Comparison of ENCODE assay signal across 11 cellular contexts in genomic region chr22:37462983-37463382, GRCh38. TPM values are rescaled to one million over a fixed set of nuclear protein-coding genes. Genes with fewer than 3 reads are reported as not detected.
DNase-seq lines count a peak whose midpoint lies in the region; ATAC-seq and TF ChIP-seq lines count a peak whose summit lies in the region.
"Had no signal": no experiment of that assay in that cellular context is flagged by ENCODE, and none has a peak within 500 bp of the region (broad histone marks: within the 10 kb centered on the region; RNA-seq: fewer than 3 reads in every experiment).

No MANE protein-coding gene starts in this region.

- H4K8ac ChIP-seq in mesendoderm (ENCODE audit: low read depth, low read length), result no peak overlapping the region

- H3K18ac ChIP-seq in mesendoderm (ENCODE audit: low read length), result no peak overlapping the region

- no peak for ATAC-seq in GM18502 (IDR thresholded peaks at IDR 0.05; ENCODE audit: poor library complexity, unreplicated experiment)

- H3K4me3 ChIP-seq in H7 (ENCODE audit: insufficient read depth, low read depth, low read length) (no peak overlapping the region), NB4 (ENCODE audit: low read depth, low read length) (no peak overlapping the region), choroid plexus epithelial cell (ENCODE audit: low read depth, low read length) (no peak overlapping the region), mesendoderm (ENCODE audit: low read length) (no peak overlapping the region)
- H3K4me3 ChIP-seq: transverse colon had no signal

- no peak for TF ChIP-seq POLR2A in NB4 (IDR thresholded peaks at IDR 0.05; ENCODE audit: extremely low read depth, insufficient read length)

- H2BK15ac ChIP-seq in mesendoderm (replicated peaks; ENCODE audit: low read depth), result no peak overlapping the region

- no peak overlapping the region for H3K4ac ChIP-seq in mesendoderm (ENCODE audit: low read depth, low read length)

- no peak overlapping the region for H3K4me2 ChIP-seq in mesendoderm (ENCODE audit: low read length)

- no peak overlapping the region for H2AK5ac ChIP-seq in mesendoderm (ENCODE audit: low read length)

- no peak overlapping the region for H3K9ac ChIP-seq in mesendoderm (ENCODE audit: low read length)

- H2BK120ac ChIP-seq in mesendoderm (ENCODE audit: low read depth, low read length), result no peak overlapping the region

- no peak overlapping the region for H3K27ac ChIP-seq in mesendoderm (ENCODE audit: low read depth, low read length)
- H3K27ac ChIP-seq: transverse colon had no signal

- DNase-seq in H7 (peak; percentile 77), NB4 (ENCODE audit: low read depth) (peak; percentile 52), choroid plexus epithelial cell (ENCODE audit: low read depth) (peak; percentile 55), mesendoderm (peak; percentile 74), GDM1 (lab: John Stamatoyannopoulos, UW) (no peak), SHP77 (lab: John Stamatoyannopoulos, UW) (no peak)
- DNase-seq in stimulated activated naive CD4-positive, alpha-beta T cell treated with Interleukin-2 at 50 U/mL for 16 hours (lab: John Stamatoyannopoulos, UW), result no peak
- DNase-seq: NCI-H1417 treated with DMSO at 0.1 percent for 48 hours; stimulated activated CD4-positive, alpha-beta T cell treated with anti-CD3 and anti-CD28 coated beads, Interleukin-4, amount 100 ng/mL, for 4 hours; transverse colon had no signal

- H3K27me3 ChIP-seq in H7 (ENCODE audit: control insufficient read depth, insufficient read depth, low read length) (no peaks in the 10 kb centered on the region), mesendoderm (ENCODE audit: insufficient read depth, low read length, poor library complexity) (no peaks in the 10 kb centered on the region)

- no peak overlapping the region for H2BK5ac ChIP-seq in mesendoderm (ENCODE audit: low read length)

- H3K4me1 ChIP-seq in mesendoderm (ENCODE audit: control insufficient read depth, low read depth, low read length), result no peaks in the 10 kb centered on the region
- H3K4me1 ChIP-seq: transverse colon had no signal

- no peak overlapping the region for H3K56ac ChIP-seq in mesendoderm (ENCODE audit: low read length)

- no peak overlapping the region for H3K23ac ChIP-seq in mesendoderm (ENCODE audit: low read length)

- H3K36me3 ChIP-seq in H7 (replicated peaks; ENCODE audit: control insufficient read depth, insufficient read depth, low read length), result no peaks in the 10 kb centered on the region
- no peaks in the 10 kb centered on the region for H3K36me3 ChIP-seq in mesendoderm (ENCODE audit: control insufficient read depth, insufficient read depth, low read length)
- H3K36me3 ChIP-seq: transverse colon had no signal

- no peaks in the 10 kb centered on the region for H3K79me1 ChIP-seq in mesendoderm (ENCODE audit: low read length)

- no peaks in the 10 kb centered on the region for H3K79me2 ChIP-seq in mesendoderm (ENCODE audit: control insufficient read depth, insufficient read depth, low read length)

- no CpG with 5 or more reads among the region's 5 CpGs for WGBS in mesendoderm (ENCODE audit: extremely low coverage, insufficient coverage, low lambda C conversion rate)

- H4K5ac ChIP-seq in mesendoderm (ENCODE audit: low read length), result no peak overlapping the region

- TF ChIP-seq CTCF in NB4 (IDR thresholded peaks at IDR 0.05; ENCODE audit: low read depth, low read length) (no peak), choroid plexus epithelial cell (conservative IDR thresholded peaks at IDR 0.05; ENCODE audit: low read depth, low read length) (no peak)

RNA-seq across cellular contexts. Expression of gene MFNG, which starts 23.2 kb away (rescaled TPM):
- total RNA-seq in H7 (2014; rRNA removed; shearing (Covaris generic)), result 1.3 and 5.1 TPM in 2 replicates
- polyA plus RNA-seq in mesendoderm (2013, experiment 1 of 2), result 0.48 TPM
- 0.77 TPM for polyA plus RNA-seq in mesendoderm (2013, experiment 2 of 2)

RNA-seq across cellular contexts. Expression of gene ELFN2, which starts 35.7 kb away (rescaled TPM):
- 0.14 and 0.22 TPM in 2 replicates for total RNA-seq in H7 (2014; rRNA removed; shearing (Covaris generic))
- polyA plus RNA-seq in mesendoderm (2013, experiment 1 of 2), result 0.08 TPM
- 0.06 TPM for polyA plus RNA-seq in mesendoderm (2013, experiment 2 of 2)

RNA-seq across cellular contexts. Expression of gene CARD10, which starts 56.2 kb away (rescaled TPM):
- 16.5 and 18.4 TPM in 2 replicates for total RNA-seq in H7 (2014; rRNA removed; shearing (Covaris generic))
- polyA plus RNA-seq in mesendoderm (2013, experiment 1 of 2), result 5.6 TPM
- polyA plus RNA-seq in mesendoderm (2013, experiment 2 of 2), result 5.8 TPM

Comparison
In these comparisons a context has a peak if more than half of its experiments do, and no peak if none do; other contexts are left out.
1. DNase-seq: peak in H7 (single experiment), NB4 (single experiment), choroid plexus epithelial cell (single experiment) and mesendoderm (single experiment); none in GDM1 (single experiment), stimulated activated naive CD4-positive, alpha-beta T cell treated with Interleukin-2 at 50 U/mL for 16 hours (single experiment) and SHP77 (0 of 2).